ENCODE assay signal across 8 cellular contexts in the genomic region with DNA sequence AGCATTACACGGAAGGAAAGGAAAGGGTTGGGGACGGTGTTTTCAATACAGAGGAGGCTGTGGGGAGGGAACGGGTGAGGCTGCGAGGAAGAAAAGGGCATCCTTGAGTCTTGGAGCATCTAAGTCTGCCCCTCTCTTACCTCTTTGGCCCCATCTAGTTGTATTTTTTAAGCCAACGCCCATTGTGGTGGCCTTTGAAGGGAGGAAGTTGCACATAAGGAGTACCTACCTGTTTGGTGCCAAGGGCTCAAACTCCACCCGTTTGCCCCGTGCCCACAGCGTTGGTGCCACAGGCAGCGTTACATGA.
DNase-seq lines count a peak whose midpoint lies in the region; ATAC-seq and TF ChIP-seq lines count a peak whose summit lies in the region.

No MANE protein-coding gene starts in this region.

- no peak for DNase-seq in activated CD4-positive, CD25-positive, alpha-beta regulatory T cell (lab: John Stamatoyannopoulos, UW)
- peak; percentile 27 for DNase-seq in activated CD8-positive, alpha-beta T cell treated with anti-CD3 and anti-CD28 coated beads, Interleukin-2, amount 10 ng/mL, durations not matched to agents 7 days and 5 days
- DNase-seq in immature natural killer cell (no peak), foreskin fibroblast (no peak)
- DNase-seq in stimulated activated effector memory CD8-positive, alpha-beta T cell treated with anti-CD3 and anti-CD28 coated beads, Interleukin-12 subunit alpha, Interleukin-12 subunit beta, amount 100 ng/mL, for 72 hours (ENCODE audit: low spot score in 2 of 2), result no peak

- CTCF ChIA-PET in activated CD8-positive, alpha-beta T cell treated with anti-CD3 and anti-CD28 coated beads, Interleukin-2, amount 10 ng/mL, durations not matched to agents 7 days and 5 days (lab: Charles Lee), result no interaction called here

- peak overlapping the region; percentile 26 for H3K4me3 Mint-ChIP-seq in activated CD8-positive, alpha-beta T cell treated with anti-CD3 and anti-CD28 coated beads, Interleukin-2, amount 10 ng/mL, durations not matched to agents 7 days and 5 days
- H3K4me3 Mint-ChIP-seq in immature natural killer cell, result peak overlapping the region; percentile 59 to 84 (median 62)
- peak overlapping the region; percentile 19 for H3K4me3 Mint-ChIP-seq in stimulated activated effector memory CD8-positive, alpha-beta T cell treated with anti-CD3 and anti-CD28 coated beads, Interleukin-12 subunit alpha, Interleukin-12 subunit beta, amount 100 ng/mL, for 72 hours

- no peaks in the 10 kb centered on the region for H3K9me3 Mint-ChIP-seq in activated CD8-positive, alpha-beta T cell treated with anti-CD3 and anti-CD28 coated beads, Interleukin-2, amount 10 ng/mL, durations not matched to agents 7 days and 5 days (ENCODE audit: insufficient read depth)
- H3K9me3 Mint-ChIP-seq in immature natural killer cell, result no peaks in the 10 kb centered on the region
- no peaks in the 10 kb centered on the region for H3K9me3 Mint-ChIP-seq in stimulated activated effector memory CD8-positive, alpha-beta T cell treated with anti-CD3 and anti-CD28 coated beads, Interleukin-12 subunit alpha, Interleukin-12 subunit beta, amount 100 ng/mL, for 72 hours

- H3K36me3 Mint-ChIP-seq in activated CD8-positive, alpha-beta T cell treated with anti-CD3 and anti-CD28 coated beads, Interleukin-2, amount 10 ng/mL, durations not matched to agents 7 days and 5 days (ENCODE audit: low read depth), result no peaks in the 10 kb centered on the region
- H3K36me3 Mint-ChIP-seq in immature natural killer cell, result peaks cover 0 to 4% (median 0%) of the 10 kb centered on the region in 3 donors
- no peaks in the 10 kb centered on the region for H3K36me3 Mint-ChIP-seq in stimulated activated effector memory CD8-positive, alpha-beta T cell treated with anti-CD3 and anti-CD28 coated beads, Interleukin-12 subunit alpha, Interleukin-12 subunit beta, amount 100 ng/mL, for 72 hours

- peak; percentile 14 to 28 for ATAC-seq in activated CD4-positive, CD25-positive, alpha-beta regulatory T cell treated with anti-CD3 and anti-CD28 coated beads, Interleukin-2, amount 50 U/mL, for 24 hours
- peak; percentile 36 for ATAC-seq in activated CD8-positive, alpha-beta T cell treated with anti-CD3 and anti-CD28 coated beads, Interleukin-2, amount 10 ng/mL, durations not matched to agents 7 days and 5 days
- ATAC-seq in stimulated activated effector memory CD8-positive, alpha-beta T cell treated with anti-CD3 and anti-CD28 coated beads, Interleukin-12 subunit alpha, Interleukin-12 subunit beta, amount 100 ng/mL, for 72 hours, result peak; percentile 25
- ATAC-seq in GM18505 (IDR thresholded peaks at IDR 0.05; ENCODE audit: unreplicated experiment) (no peak), HG03439 (IDR thresholded peaks at IDR 0.05; ENCODE audit: unreplicated experiment) (no peak)

- POLR2A ChIA-PET in activated CD8-positive, alpha-beta T cell treated with anti-CD3 and anti-CD28 coated beads, Interleukin-2, amount 10 ng/mL, durations not matched to agents 7 days and 5 days (lab: Charles Lee), result no interaction called here

- H3K27me3 Mint-ChIP-seq in activated CD8-positive, alpha-beta T cell treated with anti-CD3 and anti-CD28 coated beads, Interleukin-2, amount 10 ng/mL, durations not matched to agents 7 days and 5 days (ENCODE audit: low read depth), result peaks cover 67% of the 10 kb centered on the region
- H3K27me3 Mint-ChIP-seq in immature natural killer cell (ENCODE audit: low read depth in 3 of 3), result peaks cover 5 to 29% (median 16%) of the 10 kb centered on the region in 3 donors

- no peak overlapping the region for H3K27ac Mint-ChIP-seq in activated CD8-positive, alpha-beta T cell treated with anti-CD3 and anti-CD28 coated beads, Interleukin-2, amount 10 ng/mL, durations not matched to agents 7 days and 5 days
- H3K27ac Mint-ChIP-seq in immature natural killer cell, result no peak overlapping the region
- H3K27ac Mint-ChIP-seq in stimulated activated effector memory CD8-positive, alpha-beta T cell treated with anti-CD3 and anti-CD28 coated beads, Interleukin-12 subunit alpha, Interleukin-12 subunit beta, amount 100 ng/mL, for 72 hours, result no peak overlapping the region

- no peak for TF ChIP-seq POLR2A in GM18505 (IDR thresholded peaks at IDR 0.05; ENCODE audit: borderline replicate concordance, extremely low read depth, insufficient read depth, insufficient read length)

- TF ChIP-seq CTCF in foreskin fibroblast (IDR thresholded peaks at IDR 0.05; ENCODE audit: low read depth, low read length), result no peak

- H3K4me3 ChIP-seq in foreskin fibroblast (ENCODE audit: low read depth in 1 of 2, low read length in 2 of 2), result peak overlapping the region in 1 of 2 donors; percentile 48

- H3K4me1 Mint-ChIP-seq in activated CD8-positive, alpha-beta T cell treated with anti-CD3 and anti-CD28 coated beads, Interleukin-2, amount 10 ng/mL, durations not matched to agents 7 days and 5 days (ENCODE audit: low read depth), result peaks cover 14% of the 10 kb centered on the region
- peaks cover 17 to 20% of the 10 kb centered on the region in 2 donors for H3K4me1 Mint-ChIP-seq in immature natural killer cell
- H3K4me1 Mint-ChIP-seq in stimulated activated effector memory CD8-positive, alpha-beta T cell treated with anti-CD3 and anti-CD28 coated beads, Interleukin-12 subunit alpha, Interleukin-12 subunit beta, amount 100 ng/mL, for 72 hours, result peaks cover 7% of the 10 kb centered on the region

Comparison
In these comparisons a context has a peak if more than half of its experiments do, and no peak if none do; other contexts are left out.
1. ATAC-seq: peak in activated CD4-positive, CD25-positive, alpha-beta regulatory T cell treated with anti-CD3 and anti-CD28 coated beads, Interleukin-2, amount 50 U/mL, for 24 hours (2 of 2), activated CD8-positive, alpha-beta T cell treated with anti-CD3 and anti-CD28 coated beads, Interleukin-2, amount 10 ng/mL, durations not matched to agents 7 days and 5 days (single experiment) and stimulated activated effector memory CD8-positive, alpha-beta T cell treated with anti-CD3 and anti-CD28 coated beads, Interleukin-12 subunit alpha, Interleukin-12 subunit beta, amount 100 ng/mL, for 72 hours (single experiment); none in GM18505 (single experiment) and HG03439 (single experiment).
2. Peak in every context shown above with its lines, with median percentiles within 50 percentile points of each other: H3K4me3 Mint-ChIP-seq.